ENCODE assay signal across 14 cellular contexts in genomic region chr20:24681634-24682495, GRCh38.
"Had no signal": no experiment of that assay in that cellular context is flagged by ENCODE, and none has a peak within 500 bp of the region (broad histone marks: within the 10 kb centered on the region; RNA-seq: fewer than 3 reads in every experiment).

No MANE protein-coding gene starts in this region.

- H3K27ac Mint-ChIP-seq: activated CD4-positive, alpha-beta T cell treated with anti-CD3 and anti-CD28 coated beads, Interleukin-2, amount 10 ng/mL, durations not matched to agents 7 days and 5 days; memory B cell; T-helper 1 cell treated with Interleukin-12 subunit alpha and Interleukin-12 subunit beta and Interleukin-4 antibody, amounts not matched to agents 30 μg/mL and 1 μg/mL, for 36 hours had no signal

- DNase-seq: activated CD4-positive, alpha-beta T cell treated with anti-CD3 and anti-CD28 coated beads, Interleukin-2, amount 10 ng/mL, durations not matched to agents 7 days and 5 days; activated CD4-positive, CD25-positive, alpha-beta regulatory T cell; activated naive CD4-positive, alpha-beta T cell treated with Interleukin-2 at 50 U/mL for 16 hours; left lung; right lobe of liver; stimulated activated CD4-positive, alpha-beta T cell treated with anti-CD3 and anti-CD28 coated beads, Interleukin-1b, Interleukin-23, amount 100 ng/mL, for 48 hours had no signal

- H3K4me1 ChIP-seq: ascending aorta, breast epithelium, left lung, right lobe of liver, tibial nerve, vagina had no signal

- ATAC-seq: left lung, right lobe of liver had no signal

- H3K4me3 ChIP-seq: ascending aorta, breast epithelium, left lung, right lobe of liver, tibial nerve, vagina had no signal

- H3K27me3 ChIP-seq: ascending aorta, right lobe of liver, tibial nerve, vagina had no signal

- H3K27ac ChIP-seq: ascending aorta, breast epithelium, left lung, right lobe of liver, tibial nerve, vagina had no signal

- FAIRE-seq: endometrium, islet of Langerhans had no signal

- H3K36me3 Mint-ChIP-seq: memory B cell had no signal

- H3K9me3 ChIP-seq: ascending aorta, breast epithelium, left lung, right lobe of liver, tibial nerve, vagina had no signal

- H3K4me3 Mint-ChIP-seq: activated CD4-positive, alpha-beta T cell treated with anti-CD3 and anti-CD28 coated beads, Interleukin-2, amount 10 ng/mL, durations not matched to agents 7 days and 5 days; memory B cell; T-helper 1 cell treated with Interleukin-12 subunit alpha and Interleukin-12 subunit beta and Interleukin-4 antibody, amounts not matched to agents 30 μg/mL and 1 μg/mL, for 36 hours had no signal

- H3K4me1 Mint-ChIP-seq: activated CD4-positive, alpha-beta T cell treated with anti-CD3 and anti-CD28 coated beads, Interleukin-2, amount 10 ng/mL, durations not matched to agents 7 days and 5 days; memory B cell had no signal

- H3K36me3 ChIP-seq: ascending aorta, breast epithelium, left lung, right lobe of liver, tibial nerve, vagina had no signal

- H3K9me3 Mint-ChIP-seq: activated CD4-positive, alpha-beta T cell treated with anti-CD3 and anti-CD28 coated beads, Interleukin-2, amount 10 ng/mL, durations not matched to agents 7 days and 5 days; memory B cell; T-helper 1 cell treated with Interleukin-12 subunit alpha and Interleukin-12 subunit beta and Interleukin-4 antibody, amounts not matched to agents 30 μg/mL and 1 μg/mL, for 36 hours had no signal
